ENCODE assay signal across 8 cellular contexts in genomic region chr20:10339609-10340008, GRCh38.
"Had no signal": no experiment of that assay in that cellular context is flagged by ENCODE, and none has a peak within 500 bp of the region (broad histone marks: within the 10 kb centered on the region; RNA-seq: fewer than 3 reads in every experiment).

No MANE protein-coding gene starts in this region.

- H3K4me3 ChIP-seq: GM23248 had no signal

- H3K9ac ChIP-seq: GM23248 had no signal

- H3K27ac ChIP-seq: GM23248 had no signal

- H2AFZ ChIP-seq: GM23248 had no signal

- FAIRE-seq: H1, H54, HTR-8/SVneo had no signal

- DNase-seq: GM23248, H9, HCEC 1CT, HFFc6, KG1 had no signal
